ENCODE assay signal across 8 cellular contexts in the genomic region with DNA sequence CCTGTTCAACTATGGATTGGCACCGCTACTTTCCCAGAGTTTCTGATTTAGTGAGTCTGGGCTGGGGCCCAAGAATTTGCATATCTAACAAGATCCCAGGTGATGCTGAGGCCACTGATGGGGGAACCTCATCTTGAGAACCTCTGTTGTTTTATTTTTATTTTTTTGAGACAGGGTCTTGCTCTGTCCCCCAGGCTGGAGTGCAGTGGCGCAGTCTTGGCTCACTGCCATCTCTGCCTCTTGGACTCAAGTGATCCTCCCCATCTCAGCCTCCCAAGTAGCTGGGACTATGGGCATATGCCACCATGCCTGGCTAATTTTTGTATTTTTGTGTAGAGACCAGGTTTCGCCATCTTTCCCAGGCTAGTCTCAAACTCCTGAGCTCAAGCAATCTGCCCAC. TPM values are rescaled to one million over a fixed set of nuclear protein-coding genes. Genes with fewer than 3 reads are reported as not detected.
"Had no signal": no experiment of that assay in that cellular context is flagged by ENCODE, and none has a peak within 500 bp of the region (broad histone marks: within the 10 kb centered on the region; RNA-seq: fewer than 3 reads in every experiment).

No MANE protein-coding gene starts in this region.

- H3K9me3 Mint-ChIP-seq: GM23338, IgD-negative memory B cell had no signal

- H3K4me3 ChIP-seq: GM23338, HAP-1 had no signal

- ATAC-seq: GM23338, HCT116, HepG2 had no signal

- H3K27ac Mint-ChIP-seq: GM23338, IgD-negative memory B cell had no signal

- H3K4me3 Mint-ChIP-seq: GM23338, IgD-negative memory B cell had no signal

- H3K9me3 ChIP-seq: HAP-1 had no signal

- H3K27ac ChIP-seq: HL-60 had no signal

- DNase-seq: H7, KG1 had no signal

- H2AFZ ChIP-seq: GM23338 had no signal

- H3K4me1 ChIP-seq: HAP-1 had no signal

- H3K36me3 Mint-ChIP-seq: IgD-negative memory B cell had no signal

- H3K4me2 ChIP-seq: GM23338 had no signal

- FAIRE-seq: HepG2 had no signal

- H3K36me3 ChIP-seq: HAP-1 had no signal

RNA-seq across cellular contexts. Expression of a gene that starts 35.7 kb away (rescaled TPM):
- total RNA-seq: HepG2 had no signal
- polyA plus RNA-seq: HepG2, IgD-negative memory B cell had no signal
